8 cellular contexts compared by ENCODE assay signal in the genomic region with DNA sequence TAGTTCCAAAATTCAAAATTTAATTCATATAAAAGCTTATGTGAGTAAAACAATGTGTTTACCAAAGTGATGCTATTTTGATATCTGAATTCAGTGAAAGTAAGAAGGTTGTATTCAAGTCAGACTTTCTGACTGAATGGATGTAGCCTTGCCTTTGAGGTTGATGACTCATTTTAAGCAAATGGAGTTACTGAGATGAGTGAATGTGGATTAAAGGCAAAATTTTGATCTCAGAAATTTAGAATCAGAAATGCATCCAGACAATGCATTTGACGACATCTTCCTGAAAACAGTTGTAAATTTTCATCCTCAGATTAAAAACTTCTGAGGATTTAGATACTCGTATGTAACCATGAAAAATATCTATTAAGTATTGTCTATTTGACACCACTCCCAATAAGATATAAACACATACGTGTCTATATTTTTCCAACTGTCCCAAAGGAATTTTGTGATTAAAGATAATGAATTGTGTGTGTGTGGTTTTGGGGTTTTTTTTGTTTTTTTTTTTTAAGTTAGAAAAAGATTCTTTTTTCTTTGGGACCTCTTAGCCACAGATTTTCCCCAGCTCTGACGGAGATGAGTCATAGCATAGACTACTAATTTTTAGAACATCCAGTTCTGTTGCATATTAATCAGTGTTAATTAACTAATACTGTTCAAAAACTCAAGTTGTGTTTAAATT. TPM values are rescaled to one million over a fixed set of nuclear protein-coding genes. Genes with fewer than 3 reads are reported as not detected.
DNase-seq lines count a peak whose midpoint lies in the region; ATAC-seq and TF ChIP-seq lines count a peak whose summit lies in the region.

No MANE protein-coding gene starts in this region.

- intact Hi-C loops in prostate gland (cut with DNase I): no loop called here

- no peaks in the 10 kb centered on the region for H3K4me1 ChIP-seq in prostate gland (replicated peaks)
- peaks cover 4% of the 10 kb centered on the region for H3K4me1 ChIP-seq in BE2C
- peaks cover 0 to 18% (median 0%) of the 10 kb centered on the region in 4 donors for H3K4me1 ChIP-seq in tibial nerve

- DNase-seq in OCI-M1 (lab: John Stamatoyannopoulos, UW) (peak; percentile 10), kidney epithelial cell (ENCODE audit: low read depth) (peak; percentile 37), prostate gland (ENCODE audit: low spot score) (no peak), NCI-H526 (lab: John Stamatoyannopoulos, UW) (no peak), BE2C (no peak), tibial nerve (ENCODE audit: low spot score in 2 of 2) (no peak)

- no peaks in the 10 kb centered on the region for H3K27me3 ChIP-seq in kidney epithelial cell (ENCODE audit: control insufficient read depth, insufficient read depth, low read length)
- H3K27me3 ChIP-seq in prostate gland (replicated peaks; ENCODE audit: insufficient read depth): no peaks in the 10 kb centered on the region
- no peaks in the 10 kb centered on the region for H3K27me3 ChIP-seq in BE2C
- H3K27me3 ChIP-seq in tibial nerve: no peaks in the 10 kb centered on the region

- TF ChIP-seq CTCF in kidney epithelial cell (IDR thresholded peaks at IDR 0.05; ENCODE audit: insufficient read depth, low read length, poor library complexity, severe bottlenecking) (no peak), prostate gland (IDR thresholded peaks at IDR 0.05) (no peak), BE2C (IDR thresholded peaks at IDR 0.05; ENCODE audit: low read depth, low read length) (no peak), tibial nerve (IDR thresholded peaks at IDR 0.05) (no peak)

- H3K4me3 ChIP-seq in kidney epithelial cell (ENCODE audit: low read depth, low read length) (no peak overlapping the region), prostate gland (no peak overlapping the region), BE2C (ENCODE audit: low read depth, low read length) (no peak overlapping the region), tibial nerve (no peak overlapping the region)

- H3K9me3 ChIP-seq in prostate gland (no peaks in the 10 kb centered on the region), BE2C (no peaks in the 10 kb centered on the region), tibial nerve (no peaks in the 10 kb centered on the region)

- TF ChIP-seq EP300 in tibial nerve (IDR thresholded peaks at IDR 0.05): no peak

- H3K27ac ChIP-seq in prostate gland (no peak overlapping the region), tibial nerve (no peak overlapping the region)

- 89% methylated on average over 4 of the region's 4 CpGs for WGBS in prostate gland
- 64 to 65% methylated on average over 4 of the region's 4 CpGs for WGBS in tibial nerve, 2 donors

- TF ChIP-seq POLR2A in prostate gland (IDR thresholded peaks at IDR 0.05) (no peak), tibial nerve (IDR thresholded peaks at IDR 0.05) (no peak)

- H3K36me3 ChIP-seq in kidney epithelial cell (ENCODE audit: control insufficient read depth, insufficient read depth, low read length) (no peaks in the 10 kb centered on the region), prostate gland (no peaks in the 10 kb centered on the region), BE2C (no peaks in the 10 kb centered on the region), tibial nerve (peaks cover 0 to 24% (median 0%) of the 10 kb centered on the region in 3 donors)

- ATAC-seq in GM18508 (IDR thresholded peaks at IDR 0.05; ENCODE audit: insufficient read depth, unreplicated experiment) (peak; percentile 60), HG02610 (IDR thresholded peaks at IDR 0.05; ENCODE audit: unreplicated experiment) (peak; percentile 92)

RNA-seq across cellular contexts. Expression of gene NFKB1, which starts 34.4 kb away (rescaled TPM):
- 43.0 and 47.4 TPM in 2 replicates for total RNA-seq in kidney epithelial cell
- total RNA-seq in prostate gland: 10 to 100 TPM; 32.3 to 35.4 TPM
- 11.9 TPM for polyA plus RNA-seq in BE2C (2012; ENCODE audit: insufficient read depth, insufficient read length, low read depth)
- 10 to 100 TPM; 21.6 to 44.8 (median 28.3) TPM for total RNA-seq in tibial nerve

Comparison
In these comparisons a context has a peak if more than half of its experiments do, and no peak if none do; other contexts are left out.
1. DNase-seq: peak in OCI-M1 (single experiment) and kidney epithelial cell (single experiment); none in prostate gland (single experiment), NCI-H526 (0 of 2), BE2C (single experiment) and tibial nerve (0 of 2).